8 cellular contexts compared by ENCODE assay signal in genomic region chr1:219174672-219175564, GRCh38. TPM values are rescaled to one million over a fixed set of nuclear protein-coding genes. Genes with fewer than 3 reads are reported as not detected.
A peak's percentile ranks its signal among the peaks of the same experiment; 100 is the strongest.
DNase-seq lines count a peak whose midpoint lies in the region; ATAC-seq and TF ChIP-seq lines count a peak whose summit lies in the region.

No MANE protein-coding gene starts in this region.

- peak overlapping the region; percentile 72 for H3K27ac ChIP-seq in CD4-positive, CD25-positive, alpha-beta regulatory T cell (ENCODE audit: insufficient read depth, low read length, poor library complexity, severe bottlenecking)
- H3K27ac ChIP-seq in HUES48 (ENCODE audit: low read depth, low read length) = peak overlapping the region; percentile 87

- peak overlapping the region; percentile 83; the same call in 1 of the 2 replicates for H3K9ac ChIP-seq in HUES48 (ENCODE audit: low read depth, low read length)

- peak; percentile 19 to 27 for ATAC-seq in CD4-positive, CD25-positive, alpha-beta regulatory T cell (ENCODE audit: low read depth in 2 of 2)
- ATAC-seq in GM19455 (IDR thresholded peaks at IDR 0.05; ENCODE audit: unreplicated experiment) = peak; percentile 19
- ATAC-seq in activated CD8-positive, alpha-beta memory T cell treated with anti-CD3 and anti-CD28 coated beads, Interleukin-2, amount 10 ng/mL, durations not matched to agents 7 days and 5 days = peak; percentile 18
- ATAC-seq in HG03469 (IDR thresholded peaks at IDR 0.05; ENCODE audit: unreplicated experiment) = no peak

- H3K36me3 ChIP-seq in CD4-positive, CD25-positive, alpha-beta regulatory T cell (ENCODE audit: control insufficient read depth, insufficient read depth, low read length) = peaks cover 8% of the 10 kb centered on the region
- H3K36me3 ChIP-seq in HUES48 (ENCODE audit: control insufficient read depth, insufficient read depth, low read length) = peaks cover 7% of the 10 kb centered on the region; the same call in 1 of the 2 replicates

- peaks cover 22% of the 10 kb centered on the region for H3K4me1 ChIP-seq in CD4-positive, CD25-positive, alpha-beta regulatory T cell (ENCODE audit: control insufficient read depth, insufficient read depth, low read length, poor library complexity, severe bottlenecking)
- H3K4me1 ChIP-seq in HUES48 (ENCODE audit: control insufficient read depth, insufficient read depth, low read length) = peaks cover 14% of the 10 kb centered on the region

- DNase-seq in CD4-positive, CD25-positive, alpha-beta regulatory T cell = peak in 2 of 3 donors; percentile 35 to 73
- no peak for DNase-seq in activated CD8-positive, alpha-beta memory T cell treated with anti-CD3 and anti-CD28 coated beads, Interleukin-2, amount 10 ng/mL, durations not matched to agents 7 days and 5 days
- DNase-seq in fibroblast of pulmonary artery (ENCODE audit: low read depth) (peak; percentile 94), NCI-H1105 (lab: John Stamatoyannopoulos, UW) (no peak)

- peaks cover 36 to 59% (median 51%) of the 10 kb centered on the region in 4 donors for H3K4me1 Mint-ChIP-seq in CD4-positive, CD25-positive, alpha-beta regulatory T cell
- H3K4me1 Mint-ChIP-seq in activated CD8-positive, alpha-beta memory T cell treated with anti-CD3 and anti-CD28 coated beads, Interleukin-2, amount 10 ng/mL, durations not matched to agents 7 days and 5 days = peaks cover 38% of the 10 kb centered on the region
- H3K4me1 Mint-ChIP-seq in nephron = peaks cover 51% of the 10 kb centered on the region

- H3K27me3 ChIP-seq in CD4-positive, CD25-positive, alpha-beta regulatory T cell (ENCODE audit: control insufficient read depth, insufficient read depth, low read length) = no peaks in the 10 kb centered on the region
- no peaks in the 10 kb centered on the region for H3K27me3 ChIP-seq in HUES48 (ENCODE audit: control insufficient read depth, insufficient read depth, low read length)

- CTCF ChIA-PET in activated CD8-positive, alpha-beta memory T cell treated with anti-CD3 and anti-CD28 coated beads, Interleukin-2, amount 10 ng/mL, durations not matched to agents 7 days and 5 days (lab: Charles Lee) = interaction anchor here (1.2 to 1.8 kb wide), 2 partner anchors 13 to 890 kb away, joined by 3 to 4 read pairs; partner anchors contain the start of gene RRP15

- peaks cover 0 to 2% (median 0%) of the 10 kb centered on the region in 7 donors for H3K9me3 Mint-ChIP-seq in CD4-positive, CD25-positive, alpha-beta regulatory T cell
- H3K9me3 Mint-ChIP-seq in activated CD8-positive, alpha-beta memory T cell treated with anti-CD3 and anti-CD28 coated beads, Interleukin-2, amount 10 ng/mL, durations not matched to agents 7 days and 5 days (ENCODE audit: low read depth) = no peaks in the 10 kb centered on the region
- H3K9me3 Mint-ChIP-seq in nephron = no peaks in the 10 kb centered on the region

- no peaks in the 10 kb centered on the region for H3K9me3 ChIP-seq in CD4-positive, CD25-positive, alpha-beta regulatory T cell (ENCODE audit: control insufficient read depth in 2 of 2, low read length in 2 of 2)
- no peaks in the 10 kb centered on the region for H3K9me3 ChIP-seq in HUES48 (ENCODE audit: control insufficient read depth, insufficient read depth, low read length)

- H3K27me3 Mint-ChIP-seq in CD4-positive, CD25-positive, alpha-beta regulatory T cell = peaks cover 10% of the 10 kb centered on the region
- H3K27me3 Mint-ChIP-seq in activated CD8-positive, alpha-beta memory T cell treated with anti-CD3 and anti-CD28 coated beads, Interleukin-2, amount 10 ng/mL, durations not matched to agents 7 days and 5 days = no peaks in the 10 kb centered on the region
- H3K27me3 Mint-ChIP-seq in nephron (ENCODE audit: low read depth) = no peaks in the 10 kb centered on the region

- H3K4me3 Mint-ChIP-seq in CD4-positive, CD25-positive, alpha-beta regulatory T cell = peak overlapping the region; percentile 91 to 100 (median 97)
- peak overlapping the region; percentile 95 for H3K4me3 Mint-ChIP-seq in activated CD8-positive, alpha-beta memory T cell treated with anti-CD3 and anti-CD28 coated beads, Interleukin-2, amount 10 ng/mL, durations not matched to agents 7 days and 5 days
- peak overlapping the region; percentile 93 to 99 (median 97) for H3K4me3 Mint-ChIP-seq in nephron

- H3K27ac Mint-ChIP-seq in CD4-positive, CD25-positive, alpha-beta regulatory T cell = peak overlapping the region; percentile 95 to 99 (median 98)
- peak overlapping the region; percentile 96 for H3K27ac Mint-ChIP-seq in activated CD8-positive, alpha-beta memory T cell treated with anti-CD3 and anti-CD28 coated beads, Interleukin-2, amount 10 ng/mL, durations not matched to agents 7 days and 5 days
- H3K27ac Mint-ChIP-seq in nephron = peak overlapping the region; percentile 92 to 98 (median 94)

- H3K4me3 ChIP-seq in CD4-positive, CD25-positive, alpha-beta regulatory T cell (ENCODE audit: low read depth, low read length) = peak overlapping the region; percentile 93
- H3K4me3 ChIP-seq in HUES48 (ENCODE audit: low read depth, low read length) (peak overlapping the region; percentile 80), fibroblast of pulmonary artery (replicated peaks; ENCODE audit: low read depth, low read length) (peak overlapping the region; percentile 81)

- peaks cover 10% of the 10 kb centered on the region for H3K36me3 Mint-ChIP-seq in CD4-positive, CD25-positive, alpha-beta regulatory T cell
- peaks cover 13% of the 10 kb centered on the region for H3K36me3 Mint-ChIP-seq in activated CD8-positive, alpha-beta memory T cell treated with anti-CD3 and anti-CD28 coated beads, Interleukin-2, amount 10 ng/mL, durations not matched to agents 7 days and 5 days
- H3K36me3 Mint-ChIP-seq in nephron (ENCODE audit: low read depth) = peaks cover 18% of the 10 kb centered on the region

- TF ChIP-seq CTCF in fibroblast of pulmonary artery (IDR thresholded peaks at IDR 0.05; ENCODE audit: low read length, missing control alignments) (no peak), nephron (IDR thresholded peaks at IDR 0.05; ENCODE audit: unreplicated experiment in 3 of 3) (no peak)

RNA-seq across cellular contexts. Expression of gene LYPLAL1, which starts 1.2 kb away (rescaled TPM):
- total RNA-seq in CD4-positive, CD25-positive, alpha-beta regulatory T cell = 17.8 TPM
- 10 to 100 TPM; 32.8 to 44.0 (median 38.1) TPM for polyA plus RNA-seq in CD4-positive, CD25-positive, alpha-beta regulatory T cell
- 10 to 100 TPM; 16.7 to 17.7 TPM for total RNA-seq in activated CD8-positive, alpha-beta memory T cell treated with anti-CD3 and anti-CD28 coated beads, Interleukin-2, amount 10 ng/mL, durations not matched to agents 7 days and 5 days

Comparison
In these comparisons a context has a peak if more than half of its experiments do, and no peak if none do; other contexts are left out.
1. DNase-seq: peak in CD4-positive, CD25-positive, alpha-beta regulatory T cell (2 of 3) and fibroblast of pulmonary artery (single experiment); none in activated CD8-positive, alpha-beta memory T cell treated with anti-CD3 and anti-CD28 coated beads, Interleukin-2, amount 10 ng/mL, durations not matched to agents 7 days and 5 days (single experiment) and NCI-H1105 (single experiment).
2. Peak in every context shown above with its lines, with median percentiles within 50 percentile points of each other: H3K4me3 ChIP-seq, H3K27ac Mint-ChIP-seq and H3K4me3 Mint-ChIP-seq.